ENCODE assay signal across 1 cellular context in genomic region chr1:16372535-16373340, GRCh38.
TF ChIP-seq lines count a peak whose summit lies in the region.

No MANE protein-coding gene starts in this region.

TF ChIP-seq in GM23338, 12 proteins besides CTCF, POLR2A, EP300 and RAD21:
- TF ChIP-seq CREB1 (CRISPR knock-in tag; IDR thresholded peaks at IDR 0.05; ENCODE audit: low read depth) (no peak), ZNF114 (CRISPR knock-in tag; IDR thresholded peaks at IDR 0.05) (no peak), REST (IDR thresholded peaks at IDR 0.05; ENCODE audit: unreplicated experiment) (no peak), ZNF462 (CRISPR knock-in tag; IDR thresholded peaks at IDR 0.05) (no peak), EZH2 (IDR thresholded peaks at IDR 0.05; ENCODE audit: low read depth, unreplicated experiment) (no peak), EZH2phosphoT487 (IDR thresholded peaks at IDR 0.05; ENCODE audit: unreplicated experiment) (no peak)
TF ChIP-seq in GM23338: peak in this region for 0.
